Comparison of ENCODE assay signal across 21 cellular contexts in the genomic region with DNA sequence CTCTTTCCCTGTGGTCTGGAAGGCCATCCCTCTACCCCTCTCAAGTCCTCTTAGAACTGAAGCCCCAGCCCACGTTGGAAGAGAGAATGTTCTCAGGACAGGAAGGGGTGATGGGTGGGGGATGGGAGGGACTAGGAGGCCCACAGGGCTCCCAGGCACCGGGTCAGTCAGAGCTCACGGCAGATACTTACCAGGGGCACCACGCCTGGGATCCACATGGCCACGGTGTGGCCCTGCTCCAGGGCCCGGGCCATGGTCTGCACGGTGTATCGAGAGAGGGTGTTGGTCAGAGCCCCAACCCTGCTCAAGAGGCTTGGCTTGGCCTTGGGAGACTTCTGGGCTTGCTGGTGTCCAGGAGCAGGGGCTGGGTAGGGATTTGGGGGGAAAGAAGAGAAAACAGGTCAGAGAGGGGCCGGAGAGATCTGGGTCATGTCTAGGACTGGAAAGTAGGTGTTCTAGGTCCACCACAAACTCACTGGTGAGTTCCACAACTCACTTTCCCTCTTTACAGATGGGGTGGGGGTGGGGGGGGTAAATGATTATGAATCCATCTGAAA. TPM values are rescaled to one million over a fixed set of nuclear protein-coding genes. Genes with fewer than 3 reads are reported as not detected.
DNase-seq lines count a peak whose midpoint lies in the region; ATAC-seq and TF ChIP-seq lines count a peak whose summit lies in the region.
"Had no signal": no experiment of that assay in that cellular context is flagged by ENCODE, and none has a peak within 500 bp of the region (broad histone marks: within the 10 kb centered on the region; RNA-seq: fewer than 3 reads in every experiment).

No MANE protein-coding gene starts in this region.

- no peak overlapping the region for H3K56ac ChIP-seq in mesendoderm (ENCODE audit: low read length)

- peaks cover 13% of the 10 kb centered on the region for H3K27me3 ChIP-seq in H7 (ENCODE audit: control insufficient read depth, insufficient read depth, low read length)
- no peaks in the 10 kb centered on the region for H3K27me3 ChIP-seq in osteoblast (ENCODE audit: insufficient read depth, low read length)
- H3K27me3 ChIP-seq in spleen (replicated peaks in 1 of 7): peaks cover 0 to 26% (median 5%) of the 10 kb centered on the region in 7 donors
- no peaks in the 10 kb centered on the region for H3K27me3 ChIP-seq in right lobe of liver
- H3K27me3 ChIP-seq in mesendoderm (ENCODE audit: insufficient read depth, low read length, poor library complexity): peaks cover 2% of the 10 kb centered on the region
- H3K27me3 ChIP-seq: BE2C had no signal

- H3K23ac ChIP-seq in mesendoderm (ENCODE audit: low read length): no peak overlapping the region

- no peaks in the 10 kb centered on the region for H3K79me2 ChIP-seq in osteoblast (ENCODE audit: insufficient read depth, low read length)
- H3K79me2 ChIP-seq in mesendoderm (ENCODE audit: control insufficient read depth, insufficient read depth, low read length): no peaks in the 10 kb centered on the region

- no peak for TF ChIP-seq CTCF in GM10266 (IDR thresholded peaks at IDR 0.05; ENCODE audit: control insufficient read depth, insufficient read depth, low read depth, missing control alignments)
- TF ChIP-seq CTCF in osteoblast (IDR thresholded peaks at IDR 0.05; ENCODE audit: extremely low read depth, low read depth, low read length): no peak
- TF ChIP-seq CTCF in spleen (IDR thresholded peaks at IDR 0.05 in 8 of 11, conservative IDR thresholded peaks at IDR 0.05 in 3 of 11): no peak
- TF ChIP-seq CTCF in right lobe of liver (IDR thresholded peaks at IDR 0.05): no peak

- no peaks in the 10 kb centered on the region for H4K20me1 ChIP-seq in osteoblast (ENCODE audit: insufficient read depth, low read length)

- H3K4me2 ChIP-seq in osteoblast (ENCODE audit: insufficient read depth, low read length): no peak overlapping the region
- H3K4me2 ChIP-seq in mesendoderm (ENCODE audit: low read length): no peak overlapping the region
- H3K4me2 ChIP-seq: A549; BLaER1 treated with 17β-estradiol and CSF1 and Interleukin-3, amounts not matched to agents 10 nM and 100 nM had no signal

- H2BK120ac ChIP-seq in mesendoderm (ENCODE audit: low read depth, low read length): no peak overlapping the region

- H3K36me3 ChIP-seq in H7 (replicated peaks; ENCODE audit: control insufficient read depth, insufficient read depth, low read length) (no peaks in the 10 kb centered on the region), osteoblast (ENCODE audit: insufficient read depth, low read length) (no peaks in the 10 kb centered on the region), spleen (no peaks in the 10 kb centered on the region), right lobe of liver (no peaks in the 10 kb centered on the region), mesendoderm (ENCODE audit: control insufficient read depth, insufficient read depth, low read length) (no peaks in the 10 kb centered on the region)
- H3K36me3 ChIP-seq: BE2C; BLaER1 treated with 17β-estradiol and CSF1 and Interleukin-3, amounts not matched to agents 10 nM and 100 nM had no signal

- H2AK5ac ChIP-seq in mesendoderm (ENCODE audit: low read length): no peak overlapping the region

- no peak overlapping the region for H3K18ac ChIP-seq in mesendoderm (ENCODE audit: low read length)

- intact Hi-C loops in spleen (cut with DNase I; ENCODE audit: low total_unique reads) (no loop called here), right lobe of liver (cut with DNase I) (no loop called here)

- no peak overlapping the region for H3K4ac ChIP-seq in mesendoderm (ENCODE audit: low read depth, low read length)

- no peak overlapping the region for H2BK5ac ChIP-seq in mesendoderm (ENCODE audit: low read length)

- H2AFZ ChIP-seq in osteoblast (ENCODE audit: low read length): no peak overlapping the region

- H2BK15ac ChIP-seq in mesendoderm (replicated peaks; ENCODE audit: low read depth): no peak overlapping the region

- H3K79me1 ChIP-seq in mesendoderm (ENCODE audit: low read length): no peaks in the 10 kb centered on the region

- ATAC-seq in right lobe of liver: no peak
- ATAC-seq: A549 had no signal

- 72 to 92% (median 77%) methylated on average over 8 to 9 of the region's 9 CpGs for WGBS in spleen, 5 donors
- WGBS in right lobe of liver (ENCODE audit: insufficient coverage, low coverage, low lambda C conversion rate, missing lambda C conversion rate): 67% methylated on average over 1 of the region's 9 CpGs
- no CpG with 5 or more reads among the region's 9 CpGs for WGBS in mesendoderm (ENCODE audit: extremely low coverage, insufficient coverage, low lambda C conversion rate)

- H3K9me3 ChIP-seq in osteoblast (ENCODE audit: low read depth, low read length) (no peaks in the 10 kb centered on the region), spleen (no peaks in the 10 kb centered on the region), right lobe of liver (no peaks in the 10 kb centered on the region)
- H3K9me3 ChIP-seq: A549; BE2C; BLaER1 treated with 17β-estradiol and CSF1 and Interleukin-3, amounts not matched to agents 10 nM and 100 nM had no signal

- H4K5ac ChIP-seq in mesendoderm (ENCODE audit: low read length): no peak overlapping the region

- H3K4me3 ChIP-seq in H7 (ENCODE audit: insufficient read depth, low read depth, low read length) (no peak overlapping the region), osteoblast (ENCODE audit: insufficient read depth, low read length) (no peak overlapping the region), spleen (no peak overlapping the region), right lobe of liver (no peak overlapping the region), mesendoderm (ENCODE audit: low read length) (no peak overlapping the region)
- H3K4me3 ChIP-seq: A549; BLaER1 treated with 17β-estradiol and CSF1 and Interleukin-3, amounts not matched to agents 10 nM and 100 nM had no signal

- peaks cover 10% of the 10 kb centered on the region for H3K4me1 ChIP-seq in osteoblast (ENCODE audit: insufficient read depth, low read length)
- H3K4me1 ChIP-seq in spleen: peaks cover 0 to 18% (median 12%) of the 10 kb centered on the region in 6 donors
- peaks cover 0 to 11% (median 5%) of the 10 kb centered on the region in 4 donors for H3K4me1 ChIP-seq in right lobe of liver
- H3K4me1 ChIP-seq in mesendoderm (ENCODE audit: control insufficient read depth, low read depth, low read length): peaks cover 3% of the 10 kb centered on the region

- H4K8ac ChIP-seq in mesendoderm (ENCODE audit: low read depth, low read length): no peak overlapping the region

- peak; percentile 16 for DNase-seq in GM10266 (ENCODE audit: extremely low spot score)
- DNase-seq in H7: peak; percentile 38
- DNase-seq in osteoblast (ENCODE audit: insufficient read length, low spot score, missing footprints): peak; percentile 60
- DNase-seq in spleen: no peak
- no peak for DNase-seq in right lobe of liver
- DNase-seq in mesendoderm: no peak
- DNase-seq: 8988T; ACHN; AML-193; BE2C; CD4-positive, alpha-beta T cell; CD8-positive, alpha-beta memory T cell; DMS 273 treated with DMSO at 0.1 percent for 48 hours; DMS79; EL; GDM1; GOT3; HCEC 1CT had no signal

- H3K27ac ChIP-seq in osteoblast (ENCODE audit: low read depth, low read length) (no peak overlapping the region), spleen (no peak overlapping the region), right lobe of liver (no peak overlapping the region), mesendoderm (ENCODE audit: low read depth, low read length) (no peak overlapping the region)
- H3K27ac ChIP-seq: A549; BLaER1 treated with 17β-estradiol and CSF1 and Interleukin-3, amounts not matched to agents 10 nM and 100 nM had no signal

- no peak overlapping the region for H3K9ac ChIP-seq in mesendoderm (ENCODE audit: low read length)
- H3K9ac ChIP-seq: BLaER1 treated with 17β-estradiol and CSF1 and Interleukin-3, amounts not matched to agents 10 nM and 100 nM had no signal

- TF ChIP-seq POLR2A in spleen (IDR thresholded peaks at IDR 0.05) (no peak), right lobe of liver (IDR thresholded peaks at IDR 0.05) (no peak)

RNA-seq across cellular contexts. Expression of gene PLIN1, which starts 9.8 kb away (rescaled TPM):
- 0.18 TPM in 1 of 2 replicates, not detected in the other for total RNA-seq in H7 (2014; rRNA removed; shearing (Covaris generic))
- under 0.01 TPM in 1 of 2 replicates, not detected in the other for total RNA-seq in osteoblast
- 1 to 10 TPM in 3 of 7 donors, under 1 TPM in 4; 0.70 to 1.8 (median 0.91) TPM for total RNA-seq in spleen
- polyA plus RNA-seq in spleen: 1 to 10 TPM in 2 of 3 donors, under 1 TPM in 1; 0.61 to 1.4 (median 1.0) TPM
- total RNA-seq in right lobe of liver: 10 to 100 TPM in 4 of 6 experiments, 1 to 10 TPM in 2; 2.5 to 28.8 (median 18.6) TPM
- 0.07 TPM for polyA plus RNA-seq in mesendoderm (2013, experiment 1 of 2)
- not detected for polyA plus RNA-seq in mesendoderm (2013, experiment 2 of 2)
- polyA plus RNA-seq: CD14-positive monocyte; CD8-positive, alpha-beta memory T cell had no signal

RNA-seq across cellular contexts. Expression of gene KIF7, which starts 14.1 kb away (rescaled TPM):
- 7.8 and 9.0 TPM in 2 replicates for total RNA-seq in H7 (2014; rRNA removed; shearing (Covaris generic))
- 10.6 and 12.3 TPM in 2 replicates for total RNA-seq in osteoblast
- 1 to 10 TPM; 2.2 to 3.9 (median 2.5) TPM for total RNA-seq in spleen
- 1 to 10 TPM; 1.1 to 1.8 (median 1.3) TPM for polyA plus RNA-seq in spleen
- total RNA-seq in right lobe of liver: under 1 TPM; 0.34 to 0.92 (median 0.48) TPM
- polyA plus RNA-seq in mesendoderm (2013, experiment 1 of 2): 6.5 TPM
- 6.0 TPM for polyA plus RNA-seq in mesendoderm (2013, experiment 2 of 2)
- polyA plus RNA-seq: CD14-positive monocyte; CD8-positive, alpha-beta memory T cell had no signal

RNA-seq across cellular contexts. Expression of gene PEX11A, which starts 21.2 kb away (rescaled TPM):
- 1.3 and 1.6 TPM in 2 replicates for total RNA-seq in H7 (2014; rRNA removed; shearing (Covaris generic))
- total RNA-seq in osteoblast (4.0 and 5.0 TPM in 2 replicates), spleen (1 to 10 TPM; 3.0 to 6.1 (median 4.3) TPM), right lobe of liver (10 to 100 TPM in 5 of 6 experiments, 1 to 10 TPM in 1; 6.9 to 30.9 (median 22.6) TPM)
- 1 to 10 TPM; 1.9 to 3.0 (median 2.6) TPM for polyA plus RNA-seq in spleen
- polyA plus RNA-seq in mesendoderm (2013, experiment 1 of 2): 0.72 TPM
- polyA plus RNA-seq in mesendoderm (2013, experiment 2 of 2): 0.90 TPM

RNA-seq across cellular contexts. Expression of gene WDR93, which starts 21.2 kb away (rescaled TPM):
- not detected in 2 replicates for total RNA-seq in H7 (2014; rRNA removed; shearing (Covaris generic))
- total RNA-seq in osteoblast: under 0.01 and 0.36 TPM in 2 replicates
- not detected for total RNA-seq in spleen
- under 1 TPM in 2 of 3 donors, not detected in 1; 0.09 to 0.11 TPM for polyA plus RNA-seq in spleen
- total RNA-seq in right lobe of liver: not detected
- polyA plus RNA-seq in mesendoderm (2013, experiment 1 of 2): 0.03 TPM
- not detected for polyA plus RNA-seq in mesendoderm (2013, experiment 2 of 2)
- total RNA-seq: CD4-positive, alpha-beta T cell; CD8-positive, alpha-beta memory T cell had no signal
- polyA plus RNA-seq: CD14-positive monocyte had no signal

Comparison
In these comparisons a context has a peak if more than half of its experiments do, and no peak if none do; other contexts are left out.
1. DNase-seq: peak in GM10266 (single experiment), H7 (single experiment) and osteoblast (single experiment); none in spleen (single experiment), right lobe of liver (0 of 3) and mesendoderm (single experiment).